ENCODE assay signal across 8 cellular contexts in the genomic region with DNA sequence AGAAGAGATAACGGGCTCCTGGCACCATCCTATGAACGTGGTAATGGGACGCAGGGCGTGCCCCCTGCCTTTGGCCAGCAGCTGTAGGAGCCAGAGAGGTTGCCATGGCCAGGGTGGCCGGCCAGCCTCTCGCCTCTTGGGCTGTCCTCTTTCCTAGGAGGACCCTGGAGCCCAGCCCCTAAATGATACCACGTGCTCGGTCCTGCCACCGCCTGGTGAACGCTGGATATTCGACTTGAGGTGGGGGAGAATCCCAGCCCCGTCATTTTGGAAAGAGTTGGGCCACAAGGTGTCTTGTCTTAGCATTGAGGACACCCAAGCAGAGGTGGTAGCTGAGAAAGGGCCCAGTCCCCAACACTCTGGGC. TPM values are rescaled to one million over a fixed set of nuclear protein-coding genes. Genes with fewer than 3 reads are reported as not detected.
DNase-seq lines count a peak whose midpoint lies in the region; ATAC-seq, FAIRE-seq and TF ChIP-seq lines count a peak whose summit lies in the region.

No MANE protein-coding gene starts in this region.

- H3K36me3 ChIP-seq in mucosa of rectum (ENCODE audit: control insufficient read depth in 2 of 2, insufficient read depth in 2 of 2, low read length in 2 of 2), result no peaks in the 10 kb centered on the region

- peak; percentile 11 for ATAC-seq in HG02571 (IDR thresholded peaks at IDR 0.05; ENCODE audit: unreplicated experiment)

- CTCF ChIA-PET in RWPE1 (lab: Yijun Ruan, JAX), result interaction anchor here (0.6 to 3.3 kb wide), 12 partner anchors 9 to 835 kb away, joined by 3 to 26 read pairs (median 4); no protein-coding TSS in a partner anchor

- H3K9me3 ChIP-seq in mucosa of rectum (ENCODE audit: control insufficient read depth in 2 of 2, low read length in 2 of 2), result no peaks in the 10 kb centered on the region

- peak overlapping the region in 1 of 2 donors; percentile 12 for H3K9ac ChIP-seq in mucosa of rectum (ENCODE audit: low read depth in 1 of 2, low read length in 2 of 2)

- H3K4me3 ChIP-seq in dorsolateral prefrontal cortex, result peak overlapping the region; percentile 52 to 88 (median 80)
- peak overlapping the region; percentile 51 to 54 for H3K4me3 ChIP-seq in mucosa of rectum (ENCODE audit: low read length in 2 of 2)

- peaks cover 4 to 15% of the 10 kb centered on the region in 2 donors for H3K4me1 ChIP-seq in mucosa of rectum (ENCODE audit: control insufficient read depth in 2 of 2, insufficient read depth in 2 of 2, low read length in 2 of 2)

- no peak for FAIRE-seq in GM12891 (lab: Jason Lieb, UNC)

- intact Hi-C loops in dorsolateral prefrontal cortex (cut with DNase I), result loop anchor here (1.0 to 10.0 kb wide), 7 partner anchors 63 to 256 kb away; a partner anchor contains a TSS

- H3K27me3 ChIP-seq in dorsolateral prefrontal cortex (no peaks in the 10 kb centered on the region), mucosa of rectum (ENCODE audit: control insufficient read depth in 2 of 2, insufficient read depth in 2 of 2, low read length in 2 of 2) (peaks cover 36 to 48% of the 10 kb centered on the region in 2 donors)

- no peak for TF ChIP-seq POLR2A in GM12891 (IDR thresholded peaks at IDR 0.05; ENCODE audit: low read depth, low read length)

- H3K27ac ChIP-seq in RWPE1 (peak overlapping the region; percentile 74; the same call in 1 of the 2 replicates), dorsolateral prefrontal cortex (peak overlapping the region; percentile 41 to 94 (median 85)), mucosa of rectum (ENCODE audit: low read depth in 2 of 2, low read length in 2 of 2) (no peak overlapping the region)

- TF ChIP-seq CTCF in RWPE1 (conservative IDR thresholded peaks at IDR 0.05; ENCODE audit: low read depth), result peak; percentile 41; the same call in 1 of the 2 replicates
- TF ChIP-seq CTCF in dorsolateral prefrontal cortex (IDR thresholded peaks at IDR 0.05 in 54 of 56, conservative IDR thresholded peaks at IDR 0.05 in 2 of 56; ENCODE audit: low read depth in 1 of 56, partially characterized antibody in 56 of 56), result peak in 23 of 56 donors; percentile 1 to 52 (median 25)

- POLR2A ChIA-PET in RWPE1 (lab: Yijun Ruan, JAX; ENCODE audit: low non-redundant PET), result no interaction called here

- DNase-seq in GM12891 (ENCODE audit: insufficient read length, low spot score) (no peak), RWPE1 (ENCODE audit: low spot score) (peak; percentile 21), dorsolateral prefrontal cortex (peak in 9 of 10 donors; percentile 30 to 68 (median 56)), mesenteric fat pad (ENCODE audit: low spot score) (no peak), KG1 (lab: John Stamatoyannopoulos, UW) (no peak), HK-2 (ENCODE audit: unreplicated experiment) (no peak)

TF ChIP-seq in GM12891, 5 proteins besides CTCF, POLR2A, EP300 and RAD21:
- TF ChIP-seq TAF1 (IDR thresholded peaks at IDR 0.05; ENCODE audit: low read depth, low read length) (0 out of 2 replicates have a peak, but pooled peaks have one; percentile 7), POU2F2 (IDR thresholded peaks at IDR 0.05; ENCODE audit: low read depth, low read length) (no peak), SPI1 (IDR thresholded peaks at IDR 0.05; ENCODE audit: low read depth, low read length) (no peak)

RNA-seq across cellular contexts. Expression of a gene that starts 0.4 kb away (rescaled TPM):
- polyA plus RNA-seq in GM12891 (2012; ENCODE audit: low read depth, missing spikeins), result 11.4 TPM
- total RNA-seq in dorsolateral prefrontal cortex, result 10 to 100 TPM in 89 of 120 experiments, 1 to 10 TPM in 31; 5.8 to 21.5 (median 11.8) TPM
- 5.7 TPM for total RNA-seq in mesenteric fat pad

Comparison
In these comparisons a context has a peak if more than half of its experiments do, and no peak if none do; other contexts are left out.
1. DNase-seq: peak in RWPE1 (single experiment) and dorsolateral prefrontal cortex (9 of 10); none in GM12891 (single experiment), mesenteric fat pad (single experiment), KG1 (single experiment) and HK-2 (single experiment).
2. H3K27ac ChIP-seq: peak in RWPE1 (single experiment) and dorsolateral prefrontal cortex (59 of 59); none in mucosa of rectum (0 of 2).